ENCODE assay signal across 8 cellular contexts in the genomic region with DNA sequence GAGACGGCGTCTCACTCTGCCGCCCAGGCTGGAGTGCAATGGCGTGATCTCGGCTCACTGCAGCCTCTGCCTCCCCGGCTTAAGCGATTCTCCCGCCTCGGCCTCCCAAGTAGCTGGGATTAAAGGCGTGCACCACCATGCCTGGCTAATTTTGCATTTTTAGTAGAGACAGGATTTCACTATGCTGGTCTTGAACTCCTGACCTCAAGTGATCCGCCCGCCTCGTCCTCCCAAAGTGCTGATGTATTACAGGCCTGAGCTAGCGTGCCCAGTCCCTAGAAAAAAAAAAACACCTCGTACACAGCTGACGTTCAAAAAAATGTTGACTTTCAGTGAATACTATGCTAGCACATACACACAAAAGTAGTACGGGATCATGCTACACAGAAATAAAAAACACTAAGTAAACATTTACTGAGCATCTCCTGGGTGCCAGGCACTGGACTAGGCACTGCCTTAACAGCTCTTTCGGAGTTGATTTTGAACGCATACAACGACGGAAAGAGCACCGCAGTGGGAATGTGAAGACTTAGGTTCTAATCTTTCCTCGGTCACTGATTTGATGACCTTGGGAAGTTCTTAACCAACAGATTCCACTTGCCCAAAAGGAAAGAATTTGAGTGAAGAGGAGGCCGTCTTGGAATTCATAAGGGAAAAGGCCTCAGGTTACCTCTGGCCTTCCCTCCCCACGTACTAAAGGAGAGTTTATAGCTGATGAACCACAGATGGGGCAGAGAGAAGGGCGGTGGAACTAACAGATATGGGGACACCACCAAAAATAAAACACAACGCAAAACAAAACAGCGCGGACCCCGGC. TPM values are rescaled to one million over a fixed set of nuclear protein-coding genes. Genes with fewer than 3 reads are reported as not detected.
A peak's percentile ranks its signal among the peaks of the same experiment; 100 is the strongest.
DNase-seq lines count a peak whose midpoint lies in the region; ATAC-seq, FAIRE-seq and TF ChIP-seq lines count a peak whose summit lies in the region.

No MANE protein-coding gene starts in this region.

- H2AFZ ChIP-seq in osteoblast (ENCODE audit: low read length), result peak overlapping the region; percentile 95

- DNase-seq in NCI-H748 (lab: John Stamatoyannopoulos, UW; ENCODE audit: unreplicated experiment) (peak; percentile 42), NCI-H748 treated with DMSO at 0.1 percent for 48 hours (lab: John Stamatoyannopoulos, UW) (no peak), SK-N-DZ (ENCODE audit: low spot score) (peak; percentile 20), epithelial cell of proximal tubule (ENCODE audit: low read depth) (peak; percentile 18), osteoblast (ENCODE audit: insufficient read length, low spot score, missing footprints) (peak; percentile 81), H54 (ENCODE audit: insufficient read length, low spot score) (no peak)

- ATAC-seq in HG02678 (IDR thresholded peaks at IDR 0.05; ENCODE audit: unreplicated experiment), result no peak
- no peak for ATAC-seq in GM18498 (IDR thresholded peaks at IDR 0.05; ENCODE audit: unreplicated experiment)

- H3K9me3 ChIP-seq in osteoblast (ENCODE audit: low read depth, low read length), result no peaks in the 10 kb centered on the region

- TF ChIP-seq POLR2A in H54 (IDR thresholded peaks at IDR 0.05; ENCODE audit: low read depth, low read length), result no peak

- H4K20me1 ChIP-seq in osteoblast (ENCODE audit: insufficient read depth, low read length), result no peaks in the 10 kb centered on the region

- H3K27ac ChIP-seq in osteoblast (ENCODE audit: low read depth, low read length), result peak overlapping the region; percentile 98

- no peak for TF ChIP-seq CTCF in epithelial cell of proximal tubule (conservative IDR thresholded peaks at IDR 0.05; ENCODE audit: low read depth, low read length)
- no peak for TF ChIP-seq CTCF in osteoblast (IDR thresholded peaks at IDR 0.05; ENCODE audit: extremely low read depth, low read depth, low read length)

- peak overlapping the region; percentile 92 for H3K4me2 ChIP-seq in osteoblast (ENCODE audit: insufficient read depth, low read length)

- H3K36me3 ChIP-seq in osteoblast (ENCODE audit: insufficient read depth, low read length), result peaks cover 7% of the 10 kb centered on the region

- peaks cover 5% of the 10 kb centered on the region for H3K4me1 ChIP-seq in osteoblast (ENCODE audit: insufficient read depth, low read length)

- H3K4me3 ChIP-seq in epithelial cell of proximal tubule (ENCODE audit: low read depth, low read length) (peak overlapping the region; percentile 92), osteoblast (ENCODE audit: insufficient read depth, low read length) (peak overlapping the region; percentile 93)

- FAIRE-seq in H54 (lab: Jason Lieb, UNC), result no peak

- no peaks in the 10 kb centered on the region for H3K27me3 ChIP-seq in osteoblast (ENCODE audit: insufficient read depth, low read length)

- H3K79me2 ChIP-seq in osteoblast (ENCODE audit: insufficient read depth, low read length), result peaks cover 33% of the 10 kb centered on the region

RNA-seq across cellular contexts. Expression of a gene that starts 1.1 kb away (rescaled TPM):
- 2.1 and 2.3 TPM in 2 replicates for polyA plus RNA-seq in SK-N-DZ (2014; cell fraction: cytosol; rRNA removed)
- polyA plus RNA-seq in SK-N-DZ (2014; cell fraction: nucleus; rRNA removed), result 5.6 and 14.4 TPM in 2 replicates
- total RNA-seq in epithelial cell of proximal tubule (2.1 and 2.2 TPM in 2 replicates), osteoblast (7.7 and 8.7 TPM in 2 replicates)

RNA-seq across cellular contexts. Expression of a gene that starts 50.7 kb away (rescaled TPM):
- polyA plus RNA-seq in SK-N-DZ (2014; cell fraction: cytosol; rRNA removed), result 21.3 and 27.5 TPM in 2 replicates
- polyA plus RNA-seq in SK-N-DZ (2014; cell fraction: nucleus; rRNA removed), result 76.3 and 141 TPM in 2 replicates
- total RNA-seq in epithelial cell of proximal tubule, result 18.7 and 37.6 TPM in 2 replicates
- total RNA-seq in osteoblast, result 47.4 and 52.2 TPM in 2 replicates

Comparison
In these comparisons a context has a peak if more than half of its experiments do, and no peak if none do; other contexts are left out.
1. DNase-seq: peak in NCI-H748 (single experiment), SK-N-DZ (single experiment), epithelial cell of proximal tubule (single experiment) and osteoblast (single experiment); none in NCI-H748 treated with DMSO at 0.1 percent for 48 hours (single experiment) and H54 (single experiment).